ENCODE assay signal across 9 cellular contexts in the genomic region with DNA sequence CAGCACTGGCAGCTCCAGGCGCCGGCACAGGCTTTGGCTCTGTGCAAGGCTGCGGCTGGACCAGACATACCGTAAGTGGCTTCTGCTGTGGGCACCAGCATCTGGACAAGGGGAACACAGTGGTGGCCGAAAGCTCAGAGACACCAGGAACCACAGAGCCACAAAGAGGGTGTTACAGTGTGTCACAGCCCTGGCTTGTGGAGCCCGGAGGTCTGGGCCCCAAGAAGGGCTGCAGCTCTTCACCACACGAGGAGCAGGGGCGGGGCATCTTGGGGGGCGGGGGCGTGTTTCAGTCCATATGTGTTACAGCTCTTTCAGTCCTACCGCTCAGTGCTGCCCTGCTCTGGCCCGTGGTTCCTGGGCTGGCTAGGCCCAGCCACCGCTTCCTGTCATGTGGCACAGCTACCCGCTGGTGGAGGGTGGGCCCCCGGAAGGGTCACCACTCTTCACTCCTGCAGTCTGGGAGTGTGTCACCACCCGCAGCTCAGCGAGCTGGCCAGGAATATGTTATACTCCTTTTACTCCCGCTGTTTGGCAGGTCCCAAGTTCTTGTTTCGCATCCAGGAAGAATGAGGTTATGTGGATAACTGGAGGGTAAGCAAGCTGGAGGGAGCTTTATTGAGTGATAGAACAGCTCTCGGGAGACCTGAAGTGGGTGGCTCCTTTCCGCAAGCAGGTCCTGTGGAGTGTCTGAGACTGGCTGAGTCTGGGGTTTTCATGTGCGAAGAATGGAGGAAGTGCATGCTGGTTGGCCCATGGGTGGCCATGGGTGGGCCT. TPM values are rescaled to one million over a fixed set of nuclear protein-coding genes. Genes with fewer than 3 reads are reported as not detected.
DNase-seq lines count a peak whose midpoint lies in the region; ATAC-seq, FAIRE-seq and TF ChIP-seq lines count a peak whose summit lies in the region.
"Had no signal": no experiment of that assay in that cellular context is flagged by ENCODE, and none has a peak within 500 bp of the region (broad histone marks: within the 10 kb centered on the region; RNA-seq: fewer than 3 reads in every experiment).

No MANE protein-coding gene starts in this region.

- H4K20me1 ChIP-seq in astrocyte (ENCODE audit: insufficient read depth, low read length) = no peaks in the 10 kb centered on the region

- peak overlapping the region; percentile 86 for H3K27ac Mint-ChIP-seq in astrocyte (ENCODE audit: unreplicated experiment)

- H3K4me2 ChIP-seq in astrocyte (ENCODE audit: low read length) = peak overlapping the region; percentile 36

- H3K9me3 ChIP-seq in Peyer's patch (no peaks in the 10 kb centered on the region), astrocyte (ENCODE audit: insufficient read depth, low read depth, low read length) (no peaks in the 10 kb centered on the region)

- peak overlapping the region; percentile 50 to 76 (median 54) for H3K27ac ChIP-seq in Peyer's patch
- H3K27ac ChIP-seq in astrocyte (ENCODE audit: low read depth, low read length) = no peak overlapping the region

- peaks cover 0 to 11% (median 8%) of the 10 kb centered on the region in 4 donors for H3K4me1 ChIP-seq in Peyer's patch
- H3K4me1 ChIP-seq in astrocyte (ENCODE audit: insufficient read depth, low read length) = peaks cover 10% of the 10 kb centered on the region

- peak; percentile 71 for ATAC-seq in GM21526 (IDR thresholded peaks at IDR 0.05; ENCODE audit: low FRiP score, unreplicated experiment)

- H3K9me3 Mint-ChIP-seq in astrocyte (ENCODE audit: unreplicated experiment) = no peaks in the 10 kb centered on the region

- TF ChIP-seq POLR2A in Peyer's patch (IDR thresholded peaks at IDR 0.05) = peak in 1 of 2 donors; percentile 29

- TF ChIP-seq CTCF in Peyer's patch (IDR thresholded peaks at IDR 0.05) (no peak), astrocyte (IDR thresholded peaks at IDR 0.05; ENCODE audit: insufficient read depth, low read depth, low read length) (no peak)

- H3K36me3 ChIP-seq in Peyer's patch = no peaks in the 10 kb centered on the region
- no peaks in the 10 kb centered on the region for H3K36me3 ChIP-seq in astrocyte (ENCODE audit: insufficient read depth, low read length)

- peaks cover 15% of the 10 kb centered on the region for H3K79me2 ChIP-seq in astrocyte (ENCODE audit: insufficient read depth, low read length)

- peaks cover 19% of the 10 kb centered on the region for H3K4me1 Mint-ChIP-seq in astrocyte (ENCODE audit: low read depth, unreplicated experiment)

- DNase-seq in AG08395 (ENCODE audit: low spot score) (peak; percentile 91), Peyer's patch (peak; percentile 58 to 92 (median 92)), astrocyte (ENCODE audit: low read depth) (no peak), iPS-NIHi7 (ENCODE audit: extremely low spot score) (peak; percentile 82), NCI-H2081 treated with DMSO at 0.1 percent for 48 hours (lab: John Stamatoyannopoulos, UW) (no peak), NCI-H2081 (lab: John Stamatoyannopoulos, UW) (no peak)
- DNase-seq in stimulated activated CD4-positive, alpha-beta T cell treated with anti-CD3 and anti-CD28 coated beads, Interleukin-4, amount 100 ng/mL, for 4 hours = peak; percentile 11 to 42
- DNase-seq: DND-41 had no signal

- FAIRE-seq in astrocyte (lab: Jason Lieb, UNC) = no peak

- H3K4me3 ChIP-seq in Peyer's patch (peak overlapping the region; percentile 17 to 36 (median 30)), astrocyte (ENCODE audit: insufficient read depth, low read depth, low read length) (peak overlapping the region; percentile 5)

- no peaks in the 10 kb centered on the region for H3K27me3 Mint-ChIP-seq in astrocyte (ENCODE audit: low read depth, unreplicated experiment)

- H3K27me3 ChIP-seq in Peyer's patch (no peaks in the 10 kb centered on the region), astrocyte (ENCODE audit: insufficient read depth, low read length) (no peaks in the 10 kb centered on the region)

- no peak overlapping the region for H3K9ac ChIP-seq in astrocyte (ENCODE audit: low read length)

- peaks cover 2% of the 10 kb centered on the region for H3K36me3 Mint-ChIP-seq in astrocyte (ENCODE audit: low read depth, unreplicated experiment)

- H2AFZ ChIP-seq in astrocyte (ENCODE audit: low read depth, low read length) = peak overlapping the region; percentile 69

- H3K4me3 Mint-ChIP-seq in astrocyte (ENCODE audit: unreplicated experiment) = peak overlapping the region; percentile 85

RNA-seq across cellular contexts. Expression of a gene that starts 3.3 kb away (rescaled TPM):
- total RNA-seq in Peyer's patch (10 to 100 TPM; 25.5 to 42.9 (median 31.2) TPM), astrocyte (48.9 and 53.5 TPM in 2 replicates)

RNA-seq across cellular contexts. Expression of a gene that starts 15.3 kb away (rescaled TPM):
- total RNA-seq in Peyer's patch (10 to 100 TPM; 14.0 to 30.2 (median 21.5) TPM), astrocyte (69.6 and 71.1 TPM in 2 replicates)

RNA-seq across cellular contexts. Expression of a gene that starts 49.2 kb away (rescaled TPM):
- total RNA-seq in Peyer's patch (1 to 10 TPM in 3 of 4 donors, under 1 TPM in 1; 0.67 to 9.9 (median 3.2) TPM), astrocyte (4.2 and 6.3 TPM in 2 replicates)

Comparison
In these comparisons a context has a peak if more than half of its experiments do, and no peak if none do; other contexts are left out.
1. DNase-seq: peak in AG08395 (single experiment), Peyer's patch (3 of 3), iPS-NIHi7 (single experiment) and stimulated activated CD4-positive, alpha-beta T cell treated with anti-CD3 and anti-CD28 coated beads, Interleukin-4, amount 100 ng/mL, for 4 hours (2 of 2); none in astrocyte (single experiment), NCI-H2081 treated with DMSO at 0.1 percent for 48 hours (single experiment) and NCI-H2081 (0 of 2).